In the genomic region with DNA sequence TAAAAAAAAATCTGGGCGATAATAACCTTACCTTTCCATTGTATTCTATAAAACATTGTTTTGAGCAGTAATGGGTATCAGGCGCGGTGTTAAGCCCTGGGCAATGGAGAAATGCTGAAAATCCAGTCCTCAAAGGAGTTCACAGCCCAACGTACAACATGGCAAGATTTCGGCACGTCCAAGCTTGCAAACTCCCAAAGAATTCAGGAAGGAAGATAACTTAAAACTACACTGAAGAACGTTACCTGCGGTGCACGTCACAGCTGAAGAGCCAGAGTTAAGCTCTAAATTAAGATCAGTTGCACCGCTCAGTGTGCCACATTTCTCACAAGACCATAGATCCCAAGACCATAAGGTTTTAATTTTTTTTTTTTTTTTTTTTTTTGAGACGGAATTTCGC, we compare ENCODE assay signal across 8 cellular contexts. TPM values are rescaled to one million over a fixed set of nuclear protein-coding genes. Genes with fewer than 3 reads are reported as not detected.
DNase-seq lines count a peak whose midpoint lies in the region; TF ChIP-seq lines count a peak whose summit lies in the region.

No MANE protein-coding gene starts in this region.

- H3K4me1 ChIP-seq in BLaER1 treated with 17β-estradiol and CSF1 and Interleukin-3, amounts not matched to agents 10 nM and 100 nM: peaks cover 2 to 18% (median 13%) of the 10 kb centered on the region in 10 experiments; a peak in 10 of 20 replicates
- peaks cover 5% of the 10 kb centered on the region for H3K4me1 ChIP-seq in Loucy (ENCODE audit: insufficient read depth, low read length, poor library complexity, severe bottlenecking)
- H3K4me1 ChIP-seq in endodermal cell (ENCODE audit: control insufficient read depth, insufficient read depth, low read length): no peaks in the 10 kb centered on the region

- peaks cover 0 to 18% (median 13%) of the 10 kb centered on the region in 11 experiments; a peak in 14 of 22 replicates for H3K36me3 ChIP-seq in BLaER1 treated with 17β-estradiol and CSF1 and Interleukin-3, amounts not matched to agents 10 nM and 100 nM
- H3K36me3 ChIP-seq in Loucy (ENCODE audit: insufficient read depth, low read length) (no peaks in the 10 kb centered on the region), endodermal cell (ENCODE audit: control insufficient read depth, insufficient read depth, low read length) (peaks cover 35% of the 10 kb centered on the region), neural cell (ENCODE audit: insufficient read depth, low read length) (no peaks in the 10 kb centered on the region)

- peaks cover 11 to 32% (median 19%) of the 10 kb centered on the region in 11 experiments for H3K9me3 ChIP-seq in BLaER1 treated with 17β-estradiol and CSF1 and Interleukin-3, amounts not matched to agents 10 nM and 100 nM (replicated peaks in 1 of 11)
- H3K9me3 ChIP-seq in Loucy (ENCODE audit: insufficient read depth, low read depth, low read length) (no peaks in the 10 kb centered on the region), endodermal cell (ENCODE audit: control insufficient read depth, low read length) (peaks cover 28% of the 10 kb centered on the region), neural cell (ENCODE audit: low read length) (no peaks in the 10 kb centered on the region)

- no peaks in the 10 kb centered on the region for H4K20me1 ChIP-seq in BLaER1 treated with 17β-estradiol and CSF1 and Interleukin-3, amounts not matched to agents 10 nM and 100 nM
- H4K20me1 ChIP-seq in Loucy (ENCODE audit: insufficient read depth, low read length, poor library complexity, severe bottlenecking): no peaks in the 10 kb centered on the region
- no peaks in the 10 kb centered on the region for H4K20me1 ChIP-seq in neural cell (ENCODE audit: insufficient read depth)

- 11 to 25% methylated on average over 3 to 12 of the region's 12 CpGs for WGBS in endodermal cell (ENCODE audit: insufficient coverage in 1 of 2, insufficient read length in 1 of 2), 2 experiments

- H3K27me3 ChIP-seq in BLaER1 treated with 17β-estradiol and CSF1 and Interleukin-3, amounts not matched to agents 10 nM and 100 nM: peaks cover 21 to 37% (median 30%) of the 10 kb centered on the region in 11 experiments
- H3K27me3 ChIP-seq in Loucy (ENCODE audit: insufficient read depth, low read length, poor library complexity, severe bottlenecking) (no peaks in the 10 kb centered on the region), endodermal cell (ENCODE audit: control insufficient read depth, insufficient read depth, low read length, poor library complexity, severe bottlenecking) (no peaks in the 10 kb centered on the region), neural cell (ENCODE audit: insufficient read depth, low read depth, low read length) (no peaks in the 10 kb centered on the region)

- H3K27ac Mint-ChIP-seq in endodermal cell: peak overlapping the region; percentile 76

- H3K9me3 Mint-ChIP-seq in endodermal cell: peaks cover 23% of the 10 kb centered on the region

- H3K4me3 ChIP-seq in BLaER1 treated with 17β-estradiol and CSF1 and Interleukin-3, amounts not matched to agents 10 nM and 100 nM: peak overlapping the region; percentile 53 to 72 (median 64)
- H3K4me3 ChIP-seq in Loucy (ENCODE audit: low read length, poor library complexity, severe bottlenecking): peak overlapping the region; percentile 74
- H3K4me3 ChIP-seq in endodermal cell (ENCODE audit: low read length): peak overlapping the region; percentile 93
- peak overlapping the region; percentile 73 for H3K4me3 ChIP-seq in neural cell (ENCODE audit: low read length)

- peaks cover 15% of the 10 kb centered on the region for H3K4me1 Mint-ChIP-seq in endodermal cell

- H3F3A ChIP-seq in Loucy (ENCODE audit: low read depth) (no peaks in the 10 kb centered on the region), neural cell (ENCODE audit: insufficient read depth, low read length, poor library complexity, severe bottlenecking) (no peaks in the 10 kb centered on the region)

- no peak for TF ChIP-seq CTCF in Loucy (conservative IDR thresholded peaks at IDR 0.05; ENCODE audit: low read length)
- no peak for TF ChIP-seq CTCF in endodermal cell (conservative IDR thresholded peaks at IDR 0.05)
- TF ChIP-seq CTCF in neural cell (IDR thresholded peaks at IDR 0.05; ENCODE audit: poor library complexity, severe bottlenecking): no peak

- H3K4me2 ChIP-seq in BLaER1 treated with 17β-estradiol and CSF1 and Interleukin-3, amounts not matched to agents 10 nM and 100 nM: peak overlapping the region; percentile 64 to 86 (median 74)
- peak overlapping the region; percentile 66 for H3K4me2 ChIP-seq in Loucy (ENCODE audit: low read depth, low read length, poor library complexity, severe bottlenecking)
- H3K4me2 ChIP-seq in neural cell (ENCODE audit: low read length): no peak overlapping the region

- no peak for TF ChIP-seq EP300 in neural cell (conservative IDR thresholded peaks at IDR 0.05; ENCODE audit: poor library complexity, severe bottlenecking)

- H3K9me2 ChIP-seq in Loucy (replicated peaks; ENCODE audit: low read depth, low read length): no peaks in the 10 kb centered on the region
- no peaks in the 10 kb centered on the region for H3K9me2 ChIP-seq in neural cell (ENCODE audit: insufficient read depth, low read length)

- peak overlapping the region; percentile 44 to 76 (median 68); a peak in 19 of 22 replicates for H3K9ac ChIP-seq in BLaER1 treated with 17β-estradiol and CSF1 and Interleukin-3, amounts not matched to agents 10 nM and 100 nM
- H3K9ac ChIP-seq in Loucy (ENCODE audit: low read depth, low read length, poor library complexity, severe bottlenecking): peak overlapping the region; percentile 64
- peak overlapping the region; percentile 78 for H3K9ac ChIP-seq in endodermal cell (ENCODE audit: extremely low read depth, low read length, poor library complexity, severe bottlenecking)
- no peak overlapping the region for H3K9ac ChIP-seq in neural cell (ENCODE audit: low read length)

- H3K79me2 ChIP-seq in Loucy (ENCODE audit: insufficient read depth, low read length) (0 out of 2 replicates have a peak, but pooled peaks cover 8% of the 10 kb centered on the region), neural cell (replicated peaks; ENCODE audit: insufficient read depth, low read length) (peaks cover 9% of the 10 kb centered on the region)

- peaks cover 39% of the 10 kb centered on the region for H3K36me3 Mint-ChIP-seq in endodermal cell (ENCODE audit: low read depth)

- H3K4me3 Mint-ChIP-seq in endodermal cell: peak overlapping the region; percentile 89

- DNase-seq in endodermal cell (no peak), NOMO-1 treated with dmso at 0.1 percent for 144 hours (lab: John Stamatoyannopoulos, UW; ENCODE audit: unreplicated experiment) (no peak), NCI-H2196 treated with DMSO at 0.1 percent for 48 hours (lab: John Stamatoyannopoulos, UW; ENCODE audit: unreplicated experiment) (no peak), Ammon's horn (ENCODE audit: low spot score) (no peak), NCI-H510A (lab: John Stamatoyannopoulos, UW) (no peak)

- H2AFZ ChIP-seq in Loucy (ENCODE audit: low read length) (no peak overlapping the region), neural cell (ENCODE audit: low read depth, low read length) (no peak overlapping the region)

- no peak for TF ChIP-seq RAD21 in neural cell (conservative IDR thresholded peaks at IDR 0.05)

- no peaks in the 10 kb centered on the region for H3K27me3 Mint-ChIP-seq in endodermal cell (ENCODE audit: insufficient read depth)

- H3K27ac ChIP-seq in BLaER1 treated with 17β-estradiol and CSF1 and Interleukin-3, amounts not matched to agents 10 nM and 100 nM: peak overlapping the region in 3 of 11 experiments; percentile 4 to 60 (median 56); a peak in 3 of 22 replicates
- no peak overlapping the region for H3K27ac ChIP-seq in endodermal cell (ENCODE audit: low read depth, low read length)
- H3K27ac ChIP-seq in neural cell (ENCODE audit: low read length): no peak overlapping the region

TF ChIP-seq in neural cell, 6 proteins besides CTCF, POLR2A, EP300 and RAD21:
- TF ChIP-seq SMC3 (conservative IDR thresholded peaks at IDR 0.05; ENCODE audit: poor library complexity): no peak
- no peak for TF ChIP-seq POLR2AphosphoS5 (IDR thresholded peaks at IDR 0.05)
- TF ChIP-seq MXI1 (conservative IDR thresholded peaks at IDR 0.05; ENCODE audit: poor library complexity, severe bottlenecking): no peak
- TF ChIP-seq EZH2 (IDR thresholded peaks at IDR 0.05; ENCODE audit: borderline replicate concordance, insufficient read depth, low read length, poor library complexity, severe bottlenecking): no peak
- TF ChIP-seq, protein P1, sequence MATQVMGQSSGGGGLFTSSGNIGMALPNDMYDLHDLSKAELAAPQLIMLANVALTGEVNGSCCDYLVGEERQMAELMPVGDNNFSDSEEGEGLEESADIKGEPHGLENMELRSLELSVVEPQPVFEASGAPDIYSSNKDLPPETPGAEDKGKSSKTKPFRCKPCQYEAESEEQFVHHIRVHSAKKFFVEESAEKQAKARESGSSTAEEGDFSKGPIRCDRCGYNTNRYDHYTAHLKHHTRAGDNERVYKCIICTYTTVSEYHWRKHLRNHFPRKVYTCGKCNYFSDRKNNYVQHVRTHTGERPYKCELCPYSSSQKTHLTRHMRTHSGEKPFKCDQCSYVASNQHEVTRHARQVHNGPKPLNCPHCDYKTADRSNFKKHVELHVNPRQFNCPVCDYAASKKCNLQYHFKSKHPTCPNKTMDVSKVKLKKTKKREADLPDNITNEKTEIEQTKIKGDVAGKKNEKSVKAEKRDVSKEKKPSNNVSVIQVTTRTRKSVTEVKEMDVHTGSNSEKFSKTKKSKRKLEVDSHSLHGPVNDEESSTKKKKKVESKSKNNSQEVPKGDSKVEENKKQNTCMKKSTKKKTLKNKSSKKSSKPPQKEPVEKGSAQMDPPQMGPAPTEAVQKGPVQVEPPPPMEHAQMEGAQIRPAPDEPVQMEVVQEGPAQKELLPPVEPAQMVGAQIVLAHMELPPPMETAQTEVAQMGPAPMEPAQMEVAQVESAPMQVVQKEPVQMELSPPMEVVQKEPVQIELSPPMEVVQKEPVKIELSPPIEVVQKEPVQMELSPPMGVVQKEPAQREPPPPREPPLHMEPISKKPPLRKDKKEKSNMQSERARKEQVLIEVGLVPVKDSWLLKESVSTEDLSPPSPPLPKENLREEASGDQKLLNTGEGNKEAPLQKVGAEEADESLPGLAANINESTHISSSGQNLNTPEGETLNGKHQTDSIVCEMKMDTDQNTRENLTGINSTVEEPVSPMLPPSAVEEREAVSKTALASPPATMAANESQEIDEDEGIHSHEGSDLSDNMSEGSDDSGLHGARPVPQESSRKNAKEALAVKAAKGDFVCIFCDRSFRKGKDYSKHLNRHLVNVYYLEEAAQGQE (IDR thresholded peaks at IDR 0.05; ENCODE audit: borderline replicate concordance): no peak
- TF ChIP-seq TAF1 (IDR thresholded peaks at IDR 0.05; ENCODE audit: low read depth): no peak
TF ChIP-seq in neural cell: peak in this region for 0.

RNA-seq across cellular contexts. Expression of a gene that starts 0.9 kb away (rescaled TPM):
- total RNA-seq in endodermal cell: 100 to 1,000 TPM; 133 to 192 TPM
- 127 TPM for polyA plus RNA-seq in endodermal cell (2013, experiment 1 of 2)
- 108 TPM for polyA plus RNA-seq in endodermal cell (2013, experiment 2 of 2)
- 23.4 and 26.4 TPM in 2 replicates for polyA plus RNA-seq in neural cell
- 44.8 and 49.7 TPM in 2 replicates for polyA minus RNA-seq in neural cell

RNA-seq across cellular contexts. Expression of a gene that starts 6.7 kb away (rescaled TPM):
- total RNA-seq in endodermal cell: 10 to 100 TPM; 49.9 to 54.1 TPM
- polyA plus RNA-seq in endodermal cell (2013, experiment 1 of 2): 43.9 TPM
- 41.0 TPM for polyA plus RNA-seq in endodermal cell (2013, experiment 2 of 2)
- polyA plus RNA-seq in neural cell: 36.7 and 42.3 TPM in 2 replicates
- polyA minus RNA-seq in neural cell: 87.6 and 93.7 TPM in 2 replicates
